In genomic region chr3:30167511-30168135, GRCh38 we compare ENCODE assay signal across 13 cellular contexts.
A peak's percentile ranks its signal among the peaks of the same experiment; 100 is the strongest.
DNase-seq lines count a peak whose midpoint lies in the region; ATAC-seq and TF ChIP-seq lines count a peak whose summit lies in the region.
"Had no signal": no experiment of that assay in that cellular context is flagged by ENCODE, and none has a peak within 500 bp of the region (broad histone marks: within the 10 kb centered on the region; RNA-seq: fewer than 3 reads in every experiment).

No MANE protein-coding gene starts in this region.

- H3K36me3 ChIP-seq in H7 (replicated peaks; ENCODE audit: control insufficient read depth, insufficient read depth, low read length) (no peaks in the 10 kb centered on the region), WERI-Rb-1 (no peaks in the 10 kb centered on the region)

- H3K36me3 Mint-ChIP-seq in activated CD8-positive, alpha-beta T cell treated with anti-CD3 and anti-CD28 coated beads for 36 hours (ENCODE audit: low read depth) = no peaks in the 10 kb centered on the region

- ATAC-seq in activated CD8-positive, alpha-beta T cell treated with anti-CD3 and anti-CD28 coated beads for 36 hours = no peak
- ATAC-seq: left colon had no signal

- intact Hi-C loops in activated CD8-positive, alpha-beta T cell treated with anti-CD3 and anti-CD28 coated beads for 36 hours (cut with micrococcal nuclease) = no loop called here

- no peaks in the 10 kb centered on the region for H3K4me1 Mint-ChIP-seq in activated CD8-positive, alpha-beta T cell treated with anti-CD3 and anti-CD28 coated beads for 36 hours (ENCODE audit: low read depth)

- no peaks in the 10 kb centered on the region for H3K27me3 ChIP-seq in H7 (ENCODE audit: control insufficient read depth, insufficient read depth, low read length)
- H3K27me3 ChIP-seq in WERI-Rb-1 (ENCODE audit: insufficient read depth, low read depth, severe bottlenecking) = no peaks in the 10 kb centered on the region

- CTCF ChIA-PET in activated CD8-positive, alpha-beta T cell treated with anti-CD3 and anti-CD28 coated beads for 36 hours (lab: Charles Lee) = interaction anchor here (1.7 to 2.5 kb wide), 3 partner anchors 9 to 125 kb away, joined by 4 to 11 read pairs (median 6); no protein-coding TSS in a partner anchor

- H3K27me3 Mint-ChIP-seq in activated CD8-positive, alpha-beta T cell treated with anti-CD3 and anti-CD28 coated beads for 36 hours = no peaks in the 10 kb centered on the region
- H3K27me3 Mint-ChIP-seq: activated naive CD8-positive, alpha-beta T cell had no signal

- no peak overlapping the region for H3K27ac ChIP-seq in WERI-Rb-1

- no peak for TF ChIP-seq CTCF in WERI-Rb-1 (IDR thresholded peaks at IDR 0.05; ENCODE audit: low read depth, low read length)
- no peak for TF ChIP-seq CTCF in activated CD8-positive, alpha-beta T cell treated with anti-CD3 and anti-CD28 coated beads for 36 hours (IDR thresholded peaks at IDR 0.05)

- DNase-seq in H7 (peak; percentile 2), WERI-Rb-1 (peak; percentile 13), globus pallidus (ENCODE audit: low spot score) (peak; percentile 82), retina (peak; percentile 24), cerebellar nuclear complex (lab: John Stamatoyannopoulos, UW) (no peak)
- DNase-seq in activated CD8-positive, alpha-beta T cell treated with anti-CD3 and anti-CD28 coated beads for 36 hours = no peak
- no peak for DNase-seq in activated naive CD4-positive, alpha-beta T cell (lab: John Stamatoyannopoulos, UW)
- no peak for DNase-seq in activated CD4-positive, alpha-beta T cell treated with anti-CD3 and anti-CD28 coated beads, Interleukin-2, amount 50 U/mL, for 48 hours
- DNase-seq: cortex of kidney; left colon; stimulated activated CD4-positive, alpha-beta T cell treated with anti-CD3 and anti-CD28 coated beads, Interleukin-2, amount 100 ng/mL, for 48 hours; stimulated activated naive CD4-positive, alpha-beta T cell treated with Interleukin-2 at 50 U/mL for 16 hours had no signal

- H3K4me3 ChIP-seq in H7 (ENCODE audit: insufficient read depth, low read depth, low read length) (no peak overlapping the region), WERI-Rb-1 (ENCODE audit: low read depth, low read length) (no peak overlapping the region)

- POLR2A ChIA-PET in activated CD8-positive, alpha-beta T cell treated with anti-CD3 and anti-CD28 coated beads for 36 hours (lab: Charles Lee) = interaction anchor here (0.6 kb wide), 1 partner anchor 29 kb away, joined by 3 read pairs; no protein-coding TSS in a partner anchor

- peaks cover 6% of the 10 kb centered on the region for H3K9me3 Mint-ChIP-seq in activated CD8-positive, alpha-beta T cell treated with anti-CD3 and anti-CD28 coated beads for 36 hours

- no peak overlapping the region for H3K4me3 Mint-ChIP-seq in activated CD8-positive, alpha-beta T cell treated with anti-CD3 and anti-CD28 coated beads for 36 hours
- H3K4me3 Mint-ChIP-seq: activated naive CD8-positive, alpha-beta T cell had no signal

- peaks cover 6% of the 10 kb centered on the region for H3K9me3 ChIP-seq in WERI-Rb-1 (ENCODE audit: severe bottlenecking)

- no peak overlapping the region for H3K27ac Mint-ChIP-seq in activated CD8-positive, alpha-beta T cell treated with anti-CD3 and anti-CD28 coated beads for 36 hours
- H3K27ac Mint-ChIP-seq: activated naive CD8-positive, alpha-beta T cell had no signal

Comparison
In these comparisons a context has a peak if more than half of its experiments do, and no peak if none do; other contexts are left out.
1. DNase-seq: peak in H7 (single experiment), WERI-Rb-1 (single experiment), globus pallidus (single experiment) and retina (single experiment); none in activated CD8-positive, alpha-beta T cell treated with anti-CD3 and anti-CD28 coated beads for 36 hours (single experiment), activated naive CD4-positive, alpha-beta T cell (0 of 4), activated CD4-positive, alpha-beta T cell treated with anti-CD3 and anti-CD28 coated beads, Interleukin-2, amount 50 U/mL, for 48 hours (0 of 2) and cerebellar nuclear complex (0 of 2).